ENCODE assay signal across 26 cellular contexts in the genomic region with DNA sequence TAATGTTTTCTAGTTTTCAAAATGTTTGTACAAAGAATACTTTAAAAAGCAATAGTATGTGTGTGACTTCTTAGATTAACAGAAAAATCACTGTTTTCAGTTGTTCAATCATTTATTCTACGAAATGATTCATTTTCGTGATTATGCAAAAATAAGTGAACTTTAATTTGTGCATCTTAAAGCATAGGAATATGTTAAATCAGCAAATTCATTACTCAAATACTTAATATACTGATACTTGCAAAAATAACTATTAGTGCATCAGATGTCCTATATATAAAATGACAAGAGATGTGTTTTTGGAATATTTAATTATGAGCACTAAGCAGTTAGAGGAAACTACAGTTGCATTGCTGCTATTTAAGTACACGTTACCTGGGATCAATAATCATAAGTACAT. TPM values are rescaled to one million over a fixed set of nuclear protein-coding genes. Genes with fewer than 3 reads are reported as not detected.
DNase-seq lines count a peak whose midpoint lies in the region; ATAC-seq, FAIRE-seq and TF ChIP-seq lines count a peak whose summit lies in the region.
"Had no signal": no experiment of that assay in that cellular context is flagged by ENCODE, and none has a peak within 500 bp of the region (broad histone marks: within the 10 kb centered on the region; RNA-seq: fewer than 3 reads in every experiment).

No MANE protein-coding gene starts in this region.

- WGBS in K562 (ENCODE audit: insufficient coverage, low coverage, missing lambda C conversion rate): 79% methylated on average over 3 of the region's 3 CpGs
- 92 to 97% (median 96%) methylated on average over 3 of the region's 3 CpGs for WGBS in stomach, 5 donors
- 95% methylated on average over 3 of the region's 3 CpGs for WGBS in hepatocyte (ENCODE audit: low lambda C conversion rate, missing lambda C conversion rate)

- H3K27me3 ChIP-seq in K562 (ENCODE audit: control insufficient read depth in 2 of 2, insufficient read depth in 2 of 2, low read length in 2 of 2) (no peaks in the 10 kb centered on the region), stomach (no peaks in the 10 kb centered on the region), hepatocyte (no peaks in the 10 kb centered on the region)
- H3K27me3 ChIP-seq: BE2C; BLaER1 treated with 17β-estradiol and CSF1 and Interleukin-3, amounts not matched to agents 10 nM and 100 nM had no signal

- no peak for TF ChIP-seq POLR2A in K562 (conservative IDR thresholded peaks at IDR 0.05)
- no peak for TF ChIP-seq POLR2A in stomach (IDR thresholded peaks at IDR 0.05)

- no peaks in the 10 kb centered on the region for H3K36me3 ChIP-seq in K562 (ENCODE audit: control insufficient read depth, insufficient read depth, low read length)
- no peaks in the 10 kb centered on the region for H3K36me3 ChIP-seq in stomach
- no peaks in the 10 kb centered on the region for H3K36me3 ChIP-seq in hepatocyte (replicated peaks; ENCODE audit: insufficient read depth, low read depth)
- H3K36me3 ChIP-seq: BE2C; BLaER1 treated with 17β-estradiol and CSF1 and Interleukin-3, amounts not matched to agents 10 nM and 100 nM; HAP-1 had no signal

- no peak overlapping the region for H3K9ac ChIP-seq in K562 (ENCODE audit: insufficient read depth in 1 of 2, low read depth in 2 of 2, low read length in 2 of 2)
- H3K9ac ChIP-seq: BLaER1 treated with 17β-estradiol and CSF1 and Interleukin-3, amounts not matched to agents 10 nM and 100 nM had no signal

- no peak for TF ChIP-seq RAD21 in K562 (CRISPR knock-in tag; conservative IDR thresholded peaks at IDR 0.05 in 1 of 2, IDR thresholded peaks at IDR 0.05 in 1 of 2)

- intact Hi-C loops in K562 (cut with micrococcal nuclease) (no loop called here), stomach (cut with DNase I; ENCODE audit: low total_unique reads) (no loop called here)

- no peaks in the 10 kb centered on the region for H3K9me1 ChIP-seq in K562 (ENCODE audit: control insufficient read depth, insufficient read depth, low read length)

- H3K9me3 ChIP-seq in K562 (replicated peaks; ENCODE audit: control insufficient read depth, insufficient read depth, low read depth, low read length) (no peaks in the 10 kb centered on the region), stomach (no peaks in the 10 kb centered on the region), hepatocyte (ENCODE audit: low read depth) (no peaks in the 10 kb centered on the region)
- H3K9me3 ChIP-seq: BE2C; BLaER1 treated with 17β-estradiol and CSF1 and Interleukin-3, amounts not matched to agents 10 nM and 100 nM; HAP-1 had no signal

- H3K79me2 ChIP-seq in K562 (ENCODE audit: control insufficient read depth, insufficient read depth, low read length) (no peaks in the 10 kb centered on the region), hepatocyte (no peaks in the 10 kb centered on the region)

- in situ Hi-C loops in K562 (cut with MboI): no loop called here

- H3K4me2 ChIP-seq in K562 (ENCODE audit: insufficient read depth, low read length): no peak overlapping the region
- no peak overlapping the region for H3K4me2 ChIP-seq in hepatocyte
- H3K4me2 ChIP-seq: BLaER1 treated with 17β-estradiol and CSF1 and Interleukin-3, amounts not matched to agents 10 nM and 100 nM had no signal

- DNase-seq in NCI-H1694 treated with DMSO at 0.1 percent for 48 hours (lab: John Stamatoyannopoulos, UW): peak; percentile 47
- no peak for DNase-seq in NCI-H1694 (lab: John Stamatoyannopoulos, UW)
- DNase-seq in K562 (ENCODE audit: extremely low read depth in 1 of 4, low spot score in 3 of 4): no peak
- DNase-seq in frontal cortex (ENCODE audit: low spot score in 2 of 2): no peak
- no peak for DNase-seq in stomach
- DNase-seq in hepatocyte (ENCODE audit: low spot score): no peak
- DNase-seq: ACHN; AML-193; BE2C; CD4-positive, alpha-beta T cell; CD8-positive, alpha-beta memory T cell; DMS53; DMS79 treated with DMSO at 0.1 percent for 48 hours; GF-D8; GOT3; HFFc6 had no signal

- ATAC-seq in K562 (no peak), GM18867 (IDR thresholded peaks at IDR 0.05; ENCODE audit: unreplicated experiment) (no peak)

- H2AFZ ChIP-seq in K562 (ENCODE audit: low read depth, low read length) (no peak overlapping the region), hepatocyte (no peak overlapping the region)

- no peaks in the 10 kb centered on the region for H3K4me1 ChIP-seq in K562 (replicated peaks in 1 of 2; ENCODE audit: control insufficient read depth in 2 of 2, insufficient read depth in 2 of 2, low read length in 2 of 2)
- H3K4me1 ChIP-seq in stomach: no peaks in the 10 kb centered on the region
- no peaks in the 10 kb centered on the region for H3K4me1 ChIP-seq in hepatocyte (ENCODE audit: insufficient read depth)
- H3K4me1 ChIP-seq: BE2C; BLaER1 treated with 17β-estradiol and CSF1 and Interleukin-3, amounts not matched to agents 10 nM and 100 nM; HAP-1 had no signal

- FAIRE-seq in K562 (lab: Jason Lieb, UNC) (no peak), frontal cortex (lab: Jason Lieb, UNC) (peak; percentile 24)
- FAIRE-seq: D721Med, GM12891, GM18507, H54 had no signal

- H4K20me1 ChIP-seq in K562 (replicated peaks; ENCODE audit: control insufficient read depth, insufficient read depth, low read length) (no peaks in the 10 kb centered on the region), hepatocyte (ENCODE audit: insufficient read depth, poor library complexity, severe bottlenecking) (no peaks in the 10 kb centered on the region)
- H4K20me1 ChIP-seq: BLaER1 treated with 17β-estradiol and CSF1 and Interleukin-3, amounts not matched to agents 10 nM and 100 nM had no signal

- POLR2A ChIA-PET in K562 (lab: Yijun Ruan, JAX): no interaction called here

- H3K27ac ChIP-seq in K562 (ENCODE audit: extremely low read depth, low read depth, low read length): no peak overlapping the region
- no peak overlapping the region for H3K27ac ChIP-seq in stomach
- H3K27ac ChIP-seq in hepatocyte: no peak overlapping the region
- H3K27ac ChIP-seq: 22Rv1; BLaER1 treated with 17β-estradiol and CSF1 and Interleukin-3, amounts not matched to agents 10 nM and 100 nM had no signal

- H3K4me3 ChIP-seq in K562 (no peak overlapping the region), stomach (no peak overlapping the region), hepatocyte (no peak overlapping the region)
- H3K4me3 ChIP-seq: BLaER1 treated with 17β-estradiol and CSF1 and Interleukin-3, amounts not matched to agents 10 nM and 100 nM; HAP-1 had no signal

- BruUV-seq in K562 (replicated peaks; lab: Mats Ljungman, UMichigan): no TSS peak

- CTCF ChIA-PET in K562 (lab: Yijun Ruan, JAX; ENCODE audit: low intra/inter-chr PET ratio): interaction anchor here (0.9 kb wide), 1 partner anchor 12 kb away, joined by 3 read pairs; no protein-coding TSS in a partner anchor

- TF ChIP-seq CTCF in K562 (IDR thresholded peaks at IDR 0.05 in 2 of 3, conservative IDR thresholded peaks at IDR 0.05 in 1 of 3; ENCODE audit: insufficient read depth in 2 of 3, low read depth in 1 of 3, low read length in 3 of 3) (no peak), stomach (IDR thresholded peaks at IDR 0.05) (no peak), hepatocyte (IDR thresholded peaks at IDR 0.05; ENCODE audit: poor library complexity) (no peak)

- H3K9me2 ChIP-seq in hepatocyte (replicated peaks; ENCODE audit: insufficient read depth): no peaks in the 10 kb centered on the region

- no peak for TF ChIP-seq EP300 in K562 (IDR thresholded peaks at IDR 0.05; ENCODE audit: low read length)
- TF ChIP-seq EP300 in stomach (IDR thresholded peaks at IDR 0.05): no peak

TF ChIP-seq in K562, 482 proteins besides CTCF, POLR2A, EP300 and RAD21 (continues in another document):
- TF ChIP-seq C11orf30 (IDR thresholded peaks at IDR 0.05; ENCODE audit: low read depth): peak; percentile 66; the same call in 1 of the 2 replicates
- TF ChIP-seq MAFF (IDR thresholded peaks at IDR 0.05; ENCODE audit: low read length): peak; percentile 32; the same call in 1 of the 2 replicates

RNA-seq across cellular contexts. Expression of a gene that starts 11.0 kb away (rescaled TPM):
- 17.1 and 17.2 TPM in 2 replicates for total RNA-seq in K562 (2011; cell fraction: chromatin; rRNA removed; ENCODE audit: low replicate concordance)
- total RNA-seq in K562 (2011; cell fraction: nucleolus; rRNA removed): 12.8 and 13.2 TPM in 2 replicates
- total RNA-seq in K562 (2011; cell fraction: nucleoplasm; rRNA removed): 11.1 and 21.6 TPM in 2 replicates
- total RNA-seq in K562 (2014; rRNA removed) (12.5 and 13.4 TPM in 2 replicates), K562 (2014; rRNA removed; fragmentation: Illumina TruSeq; extraction: Trizol) (12.3 and 13.7 TPM in 2 replicates), K562 (2015; rRNA removed; fragmentation: Illumina TruSeq; extraction: Trizol) (8.3 and 9.3 TPM in 2 replicates), K562 (2021) (11.9 and 14.1 TPM in 2 replicates), frontal cortex (107 TPM), stomach (10 to 100 TPM in 3 of 5 donors, 1 to 10 TPM in 2; 4.2 to 57.2 (median 15.2) TPM), hepatocyte (26.4 and 26.9 TPM in 2 replicates)
- polyA plus RNA-seq in K562 (2011; rRNA removed) (12.8 and 16.5 TPM in 2 replicates), K562 (2014; fragmentation: Illumina TruSeq; extraction: Trizol) (9.1 and 9.5 TPM in 2 replicates), K562 (2014; fragmentation: Nextera tagmentation; extraction: Ambion mirVana) (10 to 100 TPM; 10.9 to 12.3 TPM), K562 (2014; rRNA removed) (9.6 and 10.1 TPM in 2 replicates), stomach (1 to 10 TPM in 1 of 3 donors, under 1 TPM in 2; 0.85 to 1.4 (median 0.87) TPM), hepatocyte (14.8 and 15.1 TPM in 2 replicates)
- 7.9 and 11.8 TPM in 2 replicates for polyA plus RNA-seq in K562 (2011; cell fraction: cytosol; rRNA removed)
- polyA plus RNA-seq in K562 (2011; cell fraction: nucleus; rRNA removed): 14.5 and 21.2 TPM in 2 replicates
- polyA plus RNA-seq in K562 (2012): 4.3 and 4.7 TPM in 2 replicates
- polyA minus RNA-seq in K562 (2011; rRNA and poly(A)+ RNA removed): 24.7 and 33.1 TPM in 2 replicates
- 5.9 and 21.4 TPM in 2 replicates for polyA minus RNA-seq in K562 (2011; cell fraction: cytosol; rRNA and poly(A)+ RNA removed)
- 21.3 and 27.2 TPM in 2 replicates for polyA minus RNA-seq in K562 (2011; cell fraction: nucleus; rRNA and poly(A)+ RNA removed)
- total RNA-seq: CD4-positive, alpha-beta T cell; G401; HFFc6 had no signal
- polyA plus RNA-seq: CD14-positive monocyte; CD8-positive, alpha-beta memory T cell had no signal
